In genomic region chr12:124224535-124225110, GRCh38 we compare ENCODE assay signal across 20 cellular contexts.
"Had no signal": no experiment of that assay in that cellular context is flagged by ENCODE, and none has a peak within 500 bp of the region (broad histone marks: within the 10 kb centered on the region; RNA-seq: fewer than 3 reads in every experiment).

No MANE protein-coding gene starts in this region.

- H3K9ac ChIP-seq: neural progenitor cell had no signal

- H3K4me2 ChIP-seq: neural progenitor cell had no signal

- H3K9me3 Mint-ChIP-seq: natural killer cell had no signal

- H3K4me3 Mint-ChIP-seq: activated naive CD8-positive, alpha-beta T cell; brain; immature natural killer cell; memory B cell; natural killer cell; neural progenitor cell had no signal

- H2AFZ ChIP-seq: neural progenitor cell had no signal

- ATAC-seq: right cardiac atrium had no signal

- H3K4me1 ChIP-seq: ascending aorta, neural progenitor cell, transverse colon had no signal

- H3K27ac Mint-ChIP-seq: activated naive CD8-positive, alpha-beta T cell; brain; memory B cell; neural progenitor cell had no signal

- H3K36me3 ChIP-seq: ascending aorta, cardiac muscle cell, neural progenitor cell, transverse colon had no signal

- H3K9me3 ChIP-seq: ascending aorta had no signal

- H3K27ac ChIP-seq: ascending aorta, cardiac muscle cell, neural progenitor cell, transverse colon had no signal

- H3K4me1 Mint-ChIP-seq: brain, memory B cell, neural progenitor cell had no signal

- H3K4me3 ChIP-seq: ascending aorta, cardiac muscle cell, neural progenitor cell, transverse colon had no signal

- DNase-seq: activated CD4-positive, alpha-beta T cell treated with anti-CD3 and anti-CD28 coated beads, Interleukin-2, amount 50 U/mL, for 48 hours; activated CD8-positive, alpha-beta memory T cell treated with anti-CD3 and anti-CD28 coated beads for 24 hours; activated effector memory CD4-positive, alpha-beta T cell treated with Interleukin-2 at 50 U/mL for 16 hours; activated naive CD4-positive, alpha-beta T cell treated with Interleukin-2 at 50 U/mL for 16 hours; cerebellar nuclear complex; cortex of kidney; foreskin fibroblast; head of caudate nucleus; hippocampal formation; natural killer cell; right cardiac atrium; stimulated activated naive CD4-positive, alpha-beta T cell treated with Interleukin-2 at 50 U/mL for 16 hours; transverse colon had no signal

- H3K36me3 Mint-ChIP-seq: memory B cell, neural progenitor cell had no signal

- H3K27me3 ChIP-seq: ascending aorta, cardiac muscle cell, neural progenitor cell, transverse colon had no signal
